ENCODE assay signal across 14 cellular contexts in the genomic region with DNA sequence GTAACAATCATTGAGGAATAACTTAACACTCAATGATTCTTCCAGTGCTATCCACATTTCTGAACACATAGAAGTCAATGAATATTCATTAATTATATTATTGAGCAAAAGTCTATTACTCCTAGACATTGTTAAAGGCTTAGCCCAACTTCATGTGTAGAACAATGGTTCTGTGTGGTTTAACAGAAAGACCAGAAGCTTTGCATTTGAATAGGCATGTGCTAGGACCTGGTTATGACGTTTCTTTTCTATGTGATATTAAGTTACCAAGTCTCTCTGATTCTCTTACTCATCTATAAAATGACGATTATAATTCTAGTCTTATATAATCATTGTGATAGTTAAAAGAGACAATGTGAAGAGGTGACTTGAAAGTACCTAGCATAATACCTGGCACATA. TPM values are rescaled to one million over a fixed set of nuclear protein-coding genes. Genes with fewer than 3 reads are reported as not detected.
DNase-seq lines count a peak whose midpoint lies in the region; ATAC-seq and TF ChIP-seq lines count a peak whose summit lies in the region.
"Had no signal": no experiment of that assay in that cellular context is flagged by ENCODE, and none has a peak within 500 bp of the region (broad histone marks: within the 10 kb centered on the region; RNA-seq: fewer than 3 reads in every experiment).

No MANE protein-coding gene starts in this region.

- no peaks in the 10 kb centered on the region for H3K9me3 ChIP-seq in Caco-2
- H3K9me3 ChIP-seq: A549 had no signal

- H3K36me3 ChIP-seq in Caco-2 (ENCODE audit: control insufficient read depth, insufficient read depth, low read length): no peaks in the 10 kb centered on the region
- H3K36me3 ChIP-seq: BLaER1 treated with 17β-estradiol and CSF1 and Interleukin-3, amounts not matched to agents 10 nM and 100 nM had no signal

- H3K27me3 Mint-ChIP-seq in Caco-2 (ENCODE audit: insufficient read depth, unreplicated experiment): peaks cover 2% of the 10 kb centered on the region

- H3K4me3 Mint-ChIP-seq in Caco-2 (ENCODE audit: unreplicated experiment): no peak overlapping the region
- H3K4me3 Mint-ChIP-seq: B cell; CD4-positive, alpha-beta T cell; CD8-positive, alpha-beta T cell had no signal

- no peaks in the 10 kb centered on the region for H3K27me3 ChIP-seq in Caco-2 (replicated peaks; ENCODE audit: control insufficient read depth, insufficient read depth, low read length)
- H3K27me3 ChIP-seq: BLaER1 treated with 17β-estradiol and CSF1 and Interleukin-3, amounts not matched to agents 10 nM and 100 nM had no signal

- POLR2A ChIA-PET in Caco-2 (lab: Charles Lee): no interaction called here

- no peaks in the 10 kb centered on the region for H3K36me3 Mint-ChIP-seq in Caco-2 (ENCODE audit: insufficient read depth, unreplicated experiment)
- H3K36me3 Mint-ChIP-seq: CD8-positive, alpha-beta T cell had no signal

- H3K4me3 ChIP-seq in Caco-2 (ENCODE audit: low read depth, low read length): no peak overlapping the region
- H3K4me3 ChIP-seq: A549; BLaER1 treated with 17β-estradiol and CSF1 and Interleukin-3, amounts not matched to agents 10 nM and 100 nM had no signal

- no peak for ATAC-seq in GM19023 (IDR thresholded peaks at IDR 0.05; ENCODE audit: unreplicated experiment)
- ATAC-seq: A549; CD8-positive, alpha-beta T cell had no signal

- H3K4me1 Mint-ChIP-seq in Caco-2 (ENCODE audit: low read depth, unreplicated experiment): peaks cover 10% of the 10 kb centered on the region
- H3K4me1 Mint-ChIP-seq: B cell had no signal

- CTCF ChIA-PET in Caco-2 (lab: Charles Lee): no interaction called here

- intact Hi-C loops in Caco-2 (cut with micrococcal nuclease; ENCODE audit: unreplicated experiment): no loop called here

- BruUV-seq in Caco-2 (replicated peaks; lab: Mats Ljungman, UMichigan): no TSS peak

- no peak for TF ChIP-seq CTCF in Caco-2 (IDR thresholded peaks at IDR 0.05; ENCODE audit: insufficient read depth in 1 of 2, low read depth in 1 of 2, low read length in 1 of 2, severe bottlenecking in 1 of 2, unreplicated experiment in 1 of 2)

- H3K4me1 ChIP-seq in Caco-2: peaks cover 14% of the 10 kb centered on the region
- H3K4me1 ChIP-seq: A549 had no signal

- DNase-seq in NCI-H2107 treated with DMSO at 0.1 percent for 48 hours (lab: John Stamatoyannopoulos, UW; ENCODE audit: unreplicated experiment) (peak; percentile 27), NCI-H2107 (lab: John Stamatoyannopoulos, UW) (no peak), NCI-H526 treated with DMSO at 0.1 percent for 48 hours (lab: John Stamatoyannopoulos, UW) (peak; percentile 19), Caco-2 (no peak)
- DNase-seq: AML-193; CD4-positive, alpha-beta T cell; CD8-positive, alpha-beta T cell; DMS79 treated with DMSO at 0.1 percent for 48 hours; GF-D8 had no signal

- no peaks in the 10 kb centered on the region for H3K9me3 Mint-ChIP-seq in Caco-2 (ENCODE audit: unreplicated experiment)

- H3K27ac Mint-ChIP-seq in Caco-2 (ENCODE audit: unreplicated experiment): no peak overlapping the region
- H3K27ac Mint-ChIP-seq: B cell; CD4-positive, alpha-beta T cell; CD8-positive, alpha-beta T cell had no signal

RNA-seq across cellular contexts. Expression of a gene that starts 5.2 kb away (rescaled TPM):
- total RNA-seq in Caco-2 (2022): not detected in 2 replicates
- total RNA-seq: A172; B cell; CD4-positive, alpha-beta T cell; CD8-positive, alpha-beta T cell had no signal

Comparison
In these comparisons a context has a peak if more than half of its experiments do, and no peak if none do; other contexts are left out.
1. DNase-seq: peak in NCI-H2107 treated with DMSO at 0.1 percent for 48 hours (single experiment) and NCI-H526 treated with DMSO at 0.1 percent for 48 hours (single experiment); none in NCI-H2107 (single experiment) and Caco-2 (0 of 2).